Comparison of ENCODE assay signal across 8 cellular contexts in genomic region chr9:129320575-129321311, GRCh38.
DNase-seq lines count a peak whose midpoint lies in the region; ATAC-seq and TF ChIP-seq lines count a peak whose summit lies in the region.

No MANE protein-coding gene starts in this region.

- peaks cover 20% of the 10 kb centered on the region for H3K4me1 Mint-ChIP-seq in activated naive CD4-positive, alpha-beta T cell treated with anti-CD3 and anti-CD28 coated beads, Interleukin-2, amount 50 U/mL, for 24 hours
- H3K4me1 Mint-ChIP-seq in natural killer cell treated with Interleukin-12 subunit alpha and Interleukin-12 subunit beta and Interleukin-15 and Interleukin-18, amount 100 ng/mL, for 72 hours (ENCODE audit: low read depth in 2 of 2): peaks cover 6 to 8% of the 10 kb centered on the region in 2 donors

- WGBS in gastroesophageal sphincter (ENCODE audit: low coverage in 1 of 2), 2 donors: 1 to 9% methylated on average over 9 to 11 of the region's 49 CpGs
- WGBS in tibial nerve, 2 donors: 5% methylated on average over 43 to 46 of the region's 49 CpGs

- TF ChIP-seq CTCF in HL-60 (IDR thresholded peaks at IDR 0.05; ENCODE audit: insufficient read depth, low read length) (no peak), gastroesophageal sphincter (IDR thresholded peaks at IDR 0.05) (peak in 3 of 4 experiments; percentile 33 to 54 (median 50)), tibial nerve (IDR thresholded peaks at IDR 0.05) (peak; percentile 26 to 62 (median 36))

- peak in 1 of 2 donors; percentile 53 for TF ChIP-seq POLR2A in gastroesophageal sphincter (IDR thresholded peaks at IDR 0.05)
- peak; percentile 20 to 73 for TF ChIP-seq POLR2A in tibial nerve (IDR thresholded peaks at IDR 0.05)

- H3K27ac Mint-ChIP-seq in activated naive CD4-positive, alpha-beta T cell treated with anti-CD3 and anti-CD28 coated beads, Interleukin-2, amount 50 U/mL, for 24 hours: peak overlapping the region; percentile 92
- no peak overlapping the region for H3K27ac Mint-ChIP-seq in natural killer cell treated with Interleukin-12 subunit alpha and Interleukin-12 subunit beta and Interleukin-15 and Interleukin-18, amount 100 ng/mL, for 72 hours

- no peaks in the 10 kb centered on the region for H3K9me3 Mint-ChIP-seq in activated naive CD4-positive, alpha-beta T cell treated with anti-CD3 and anti-CD28 coated beads, Interleukin-2, amount 50 U/mL, for 24 hours
- H3K9me3 Mint-ChIP-seq in natural killer cell treated with Interleukin-12 subunit alpha and Interleukin-12 subunit beta and Interleukin-15 and Interleukin-18, amount 100 ng/mL, for 72 hours: no peaks in the 10 kb centered on the region

- no peak overlapping the region for H3K27ac ChIP-seq in HL-60 (replicated peaks)
- H3K27ac ChIP-seq in gastroesophageal sphincter: peak overlapping the region; percentile 35 to 87 (median 83)
- H3K27ac ChIP-seq in tibial nerve: peak overlapping the region; percentile 88 to 96 (median 90)

- no peaks in the 10 kb centered on the region for H3K27me3 Mint-ChIP-seq in activated naive CD4-positive, alpha-beta T cell treated with anti-CD3 and anti-CD28 coated beads, Interleukin-2, amount 50 U/mL, for 24 hours
- H3K27me3 Mint-ChIP-seq in natural killer cell treated with Interleukin-12 subunit alpha and Interleukin-12 subunit beta and Interleukin-15 and Interleukin-18, amount 100 ng/mL, for 72 hours: peaks cover 0 to 5% of the 10 kb centered on the region in 2 donors

- H3K36me3 ChIP-seq in gastroesophageal sphincter (no peaks in the 10 kb centered on the region), tibial nerve (no peaks in the 10 kb centered on the region)

- H3K4me3 Mint-ChIP-seq in activated naive CD4-positive, alpha-beta T cell treated with anti-CD3 and anti-CD28 coated beads, Interleukin-2, amount 50 U/mL, for 24 hours: peak overlapping the region; percentile 93
- peak overlapping the region; percentile 26 for H3K4me3 Mint-ChIP-seq in natural killer cell treated with Interleukin-12 subunit alpha and Interleukin-12 subunit beta and Interleukin-15 and Interleukin-18, amount 100 ng/mL, for 72 hours

- ATAC-seq in gastroesophageal sphincter: peak; percentile 77
- ATAC-seq in natural killer cell treated with Interleukin-12 subunit alpha and Interleukin-12 subunit beta and Interleukin-15 and Interleukin-18, amount 100 ng/mL, for 72 hours: peak; percentile 65 to 76

- DNase-seq in GM03348 (ENCODE audit: low spot score) (peak; percentile 90), HL-60 (ENCODE audit: low read depth in 1 of 2, low spot score in 1 of 2) (peak; percentile 24 to 57), tibial nerve (ENCODE audit: low spot score in 2 of 2) (peak; percentile 26 to 65), SW 1271 (lab: John Stamatoyannopoulos, UW) (no peak)
- DNase-seq in natural killer cell treated with Interleukin-12 subunit alpha and Interleukin-12 subunit beta and Interleukin-15 and Interleukin-18, amount 100 ng/mL, for 72 hours (ENCODE audit: low spot score): peak; percentile 63

- H3K4me3 ChIP-seq in HL-60 (replicated peaks; ENCODE audit: insufficient read depth, low read length) (no peak overlapping the region), gastroesophageal sphincter (peak overlapping the region; percentile 15 to 52), tibial nerve (peak overlapping the region; percentile 34 to 60 (median 46))

- H3K36me3 Mint-ChIP-seq in activated naive CD4-positive, alpha-beta T cell treated with anti-CD3 and anti-CD28 coated beads, Interleukin-2, amount 50 U/mL, for 24 hours: no peaks in the 10 kb centered on the region
- H3K36me3 Mint-ChIP-seq in natural killer cell treated with Interleukin-12 subunit alpha and Interleukin-12 subunit beta and Interleukin-15 and Interleukin-18, amount 100 ng/mL, for 72 hours: no peaks in the 10 kb centered on the region

- peaks cover 6 to 89% (median 55%) of the 10 kb centered on the region in 3 donors for H3K4me1 ChIP-seq in gastroesophageal sphincter
- H3K4me1 ChIP-seq in tibial nerve: peaks cover 10 to 96% (median 64%) of the 10 kb centered on the region in 4 donors

- H3K9me3 ChIP-seq in gastroesophageal sphincter (no peaks in the 10 kb centered on the region), tibial nerve (no peaks in the 10 kb centered on the region)

- TF ChIP-seq EP300 in gastroesophageal sphincter (IDR thresholded peaks at IDR 0.05) (no peak), tibial nerve (IDR thresholded peaks at IDR 0.05) (peak; percentile 48 to 88)

- H3K27me3 ChIP-seq in HL-60 (ENCODE audit: insufficient read depth, poor library complexity, severe bottlenecking) (no peaks in the 10 kb centered on the region), gastroesophageal sphincter (no peaks in the 10 kb centered on the region), tibial nerve (no peaks in the 10 kb centered on the region)

TF ChIP-seq in PFSK-1, 5 proteins besides CTCF, POLR2A, EP300 and RAD21:
- peak; percentile 54; the same call in 1 of the 2 replicates for TF ChIP-seq POLR2AphosphoS5 (IDR thresholded peaks at IDR 0.05; ENCODE audit: low read depth, low read length)
- TF ChIP-seq, protein P1, sequence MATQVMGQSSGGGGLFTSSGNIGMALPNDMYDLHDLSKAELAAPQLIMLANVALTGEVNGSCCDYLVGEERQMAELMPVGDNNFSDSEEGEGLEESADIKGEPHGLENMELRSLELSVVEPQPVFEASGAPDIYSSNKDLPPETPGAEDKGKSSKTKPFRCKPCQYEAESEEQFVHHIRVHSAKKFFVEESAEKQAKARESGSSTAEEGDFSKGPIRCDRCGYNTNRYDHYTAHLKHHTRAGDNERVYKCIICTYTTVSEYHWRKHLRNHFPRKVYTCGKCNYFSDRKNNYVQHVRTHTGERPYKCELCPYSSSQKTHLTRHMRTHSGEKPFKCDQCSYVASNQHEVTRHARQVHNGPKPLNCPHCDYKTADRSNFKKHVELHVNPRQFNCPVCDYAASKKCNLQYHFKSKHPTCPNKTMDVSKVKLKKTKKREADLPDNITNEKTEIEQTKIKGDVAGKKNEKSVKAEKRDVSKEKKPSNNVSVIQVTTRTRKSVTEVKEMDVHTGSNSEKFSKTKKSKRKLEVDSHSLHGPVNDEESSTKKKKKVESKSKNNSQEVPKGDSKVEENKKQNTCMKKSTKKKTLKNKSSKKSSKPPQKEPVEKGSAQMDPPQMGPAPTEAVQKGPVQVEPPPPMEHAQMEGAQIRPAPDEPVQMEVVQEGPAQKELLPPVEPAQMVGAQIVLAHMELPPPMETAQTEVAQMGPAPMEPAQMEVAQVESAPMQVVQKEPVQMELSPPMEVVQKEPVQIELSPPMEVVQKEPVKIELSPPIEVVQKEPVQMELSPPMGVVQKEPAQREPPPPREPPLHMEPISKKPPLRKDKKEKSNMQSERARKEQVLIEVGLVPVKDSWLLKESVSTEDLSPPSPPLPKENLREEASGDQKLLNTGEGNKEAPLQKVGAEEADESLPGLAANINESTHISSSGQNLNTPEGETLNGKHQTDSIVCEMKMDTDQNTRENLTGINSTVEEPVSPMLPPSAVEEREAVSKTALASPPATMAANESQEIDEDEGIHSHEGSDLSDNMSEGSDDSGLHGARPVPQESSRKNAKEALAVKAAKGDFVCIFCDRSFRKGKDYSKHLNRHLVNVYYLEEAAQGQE (IDR thresholded peaks at IDR 0.05; ENCODE audit: insufficient read depth in 1 of 2, low read depth in 2 of 2, low read length in 2 of 2): no peak
- TF ChIP-seq TAF1 (IDR thresholded peaks at IDR 0.05; ENCODE audit: borderline replicate concordance, insufficient read depth, low read length): 0 out of 2 replicates have a peak, but pooled peaks have one; percentile 40
- no peak for TF ChIP-seq SIN3A (IDR thresholded peaks at IDR 0.05; ENCODE audit: borderline replicate concordance, insufficient read depth, low read length)

Comparison
In these comparisons a context has a peak if more than half of its experiments do, and no peak if none do; other contexts are left out.
1. DNase-seq: peak in GM03348 (single experiment), HL-60 (2 of 2), natural killer cell treated with Interleukin-12 subunit alpha and Interleukin-12 subunit beta and Interleukin-15 and Interleukin-18, amount 100 ng/mL, for 72 hours (single experiment) and tibial nerve (2 of 2); none in SW 1271 (0 of 2).